22 cellular contexts compared by ENCODE assay signal in the genomic region with DNA sequence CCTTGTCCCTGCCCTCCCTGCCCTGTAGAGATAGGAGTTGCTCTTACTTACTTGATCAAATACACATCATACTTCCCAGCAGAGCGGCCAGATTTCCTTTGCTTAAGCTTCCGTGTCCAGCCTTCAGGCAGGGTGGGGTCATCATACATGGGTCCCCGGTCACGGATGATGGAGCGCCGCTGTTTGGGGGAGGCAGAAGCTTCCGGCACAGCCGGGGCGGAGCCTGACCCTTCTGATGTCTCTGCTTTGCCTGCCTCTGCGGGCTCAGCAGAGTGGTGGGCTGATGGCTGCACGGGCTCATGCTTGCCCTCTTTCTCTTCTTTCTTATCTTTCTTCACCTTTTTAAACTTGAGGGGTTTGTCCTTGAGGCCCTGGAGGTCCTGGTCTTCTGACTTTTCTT. TPM values are rescaled to one million over a fixed set of nuclear protein-coding genes. Genes with fewer than 3 reads are reported as not detected.
DNase-seq lines count a peak whose midpoint lies in the region; ATAC-seq and TF ChIP-seq lines count a peak whose summit lies in the region.
"Had no signal": no experiment of that assay in that cellular context is flagged by ENCODE, and none has a peak within 500 bp of the region (broad histone marks: within the 10 kb centered on the region; RNA-seq: fewer than 3 reads in every experiment).

No MANE protein-coding gene starts in this region.

- peaks cover 0 to 55% of the 10 kb centered on the region in 2 experiments; a peak in 2 of 3 replicates for H3K36me3 ChIP-seq in HEK293 (ENCODE audit: control insufficient read depth in 2 of 2, insufficient read depth in 1 of 2, low read length in 2 of 2)
- no peaks in the 10 kb centered on the region for H3K36me3 ChIP-seq in neural progenitor cell

- no peaks in the 10 kb centered on the region for H3K27me3 Mint-ChIP-seq in activated CD8-positive, alpha-beta T cell treated with anti-CD3 and anti-CD28 coated beads for 36 hours
- H3K27me3 Mint-ChIP-seq in activated CD8-positive, alpha-beta T cell treated with anti-CD3 and anti-CD28 coated beads, Interleukin-2, amount 10 ng/mL, durations not matched to agents 7 days and 5 days (ENCODE audit: low read depth), result no peaks in the 10 kb centered on the region
- H3K27me3 Mint-ChIP-seq in neural progenitor cell (ENCODE audit: insufficient read depth, low read depth), result peaks cover 8% of the 10 kb centered on the region
- H3K27me3 Mint-ChIP-seq: CD4-positive, alpha-beta T cell had no signal

- H4K20me1 ChIP-seq in neural progenitor cell (ENCODE audit: low read depth), result peaks cover 46% of the 10 kb centered on the region

- no peak overlapping the region for H3K4me2 ChIP-seq in neural progenitor cell
- H3K4me2 ChIP-seq: BLaER1, KMS-11 had no signal

- peaks cover 12% of the 10 kb centered on the region for H3K36me3 Mint-ChIP-seq in activated CD8-positive, alpha-beta T cell treated with anti-CD3 and anti-CD28 coated beads for 36 hours (ENCODE audit: low read depth)
- peaks cover 24% of the 10 kb centered on the region for H3K36me3 Mint-ChIP-seq in activated CD8-positive, alpha-beta T cell treated with anti-CD3 and anti-CD28 coated beads, Interleukin-2, amount 10 ng/mL, durations not matched to agents 7 days and 5 days (ENCODE audit: low read depth)
- H3K36me3 Mint-ChIP-seq in neural progenitor cell, result peaks cover 25% of the 10 kb centered on the region
- H3K36me3 Mint-ChIP-seq in activated naive CD4-positive, alpha-beta T cell treated with anti-CD3 and anti-CD28 coated beads, Interleukin-2, amount 50 U/mL, for 72 hours, result no peaks in the 10 kb centered on the region

- POLR2A ChIA-PET in activated CD8-positive, alpha-beta T cell treated with anti-CD3 and anti-CD28 coated beads for 36 hours (lab: Charles Lee), result no interaction called here
- POLR2A ChIA-PET in activated CD8-positive, alpha-beta T cell treated with anti-CD3 and anti-CD28 coated beads, Interleukin-2, amount 10 ng/mL, durations not matched to agents 7 days and 5 days (lab: Charles Lee), result no interaction called here
- POLR2A ChIA-PET in HEK293 (lab: Yijun Ruan, JAX), result no interaction called here

- H3K4me3 ChIP-seq in HEK293 (ENCODE audit: low read depth, low read length), result no peak overlapping the region
- no peak overlapping the region for H3K4me3 ChIP-seq in neural progenitor cell
- H3K4me3 ChIP-seq: BLaER1, GM12878 had no signal

- H3K4me1 Mint-ChIP-seq in activated CD8-positive, alpha-beta T cell treated with anti-CD3 and anti-CD28 coated beads for 36 hours (ENCODE audit: low read depth), result peaks cover 7% of the 10 kb centered on the region
- H3K4me1 Mint-ChIP-seq in activated CD8-positive, alpha-beta T cell treated with anti-CD3 and anti-CD28 coated beads, Interleukin-2, amount 10 ng/mL, durations not matched to agents 7 days and 5 days (ENCODE audit: low read depth), result peaks cover 13% of the 10 kb centered on the region
- H3K4me1 Mint-ChIP-seq in neural progenitor cell, result peaks cover 7% of the 10 kb centered on the region

- peak overlapping the region; percentile 14 for H3K27ac Mint-ChIP-seq in activated CD8-positive, alpha-beta T cell treated with anti-CD3 and anti-CD28 coated beads for 36 hours
- no peak overlapping the region for H3K27ac Mint-ChIP-seq in activated CD8-positive, alpha-beta T cell treated with anti-CD3 and anti-CD28 coated beads, Interleukin-2, amount 10 ng/mL, durations not matched to agents 7 days and 5 days
- no peak overlapping the region for H3K27ac Mint-ChIP-seq in neural progenitor cell
- peak overlapping the region in 1 of 2 donors; percentile 38 for H3K27ac Mint-ChIP-seq in activated naive CD4-positive, alpha-beta T cell treated with anti-CD3 and anti-CD28 coated beads, Interleukin-2, amount 50 U/mL, for 72 hours
- H3K27ac Mint-ChIP-seq: CD4-positive, alpha-beta T cell had no signal

- H3K9ac ChIP-seq in neural progenitor cell, result no peak overlapping the region
- H3K9ac ChIP-seq: BLaER1, KMS-11 had no signal

- ATAC-seq in activated CD8-positive, alpha-beta T cell treated with anti-CD3 and anti-CD28 coated beads for 36 hours, result no peak
- no peak for ATAC-seq in activated CD8-positive, alpha-beta T cell treated with anti-CD3 and anti-CD28 coated beads, Interleukin-2, amount 10 ng/mL, durations not matched to agents 7 days and 5 days
- ATAC-seq in activated naive CD4-positive, alpha-beta T cell treated with anti-CD3 and anti-CD28 coated beads, Interleukin-2, amount 50 U/mL, for 72 hours, result no peak
- ATAC-seq: GM12878, Right ventricle myocardium inferior had no signal

- CTCF ChIA-PET in activated CD8-positive, alpha-beta T cell treated with anti-CD3 and anti-CD28 coated beads for 36 hours (lab: Charles Lee), result no interaction called here
- CTCF ChIA-PET in activated CD8-positive, alpha-beta T cell treated with anti-CD3 and anti-CD28 coated beads, Interleukin-2, amount 10 ng/mL, durations not matched to agents 7 days and 5 days (lab: Charles Lee), result no interaction called here
- CTCF ChIA-PET in HEK293 (lab: Yijun Ruan, JAX), result no interaction called here

- peaks cover under 1% of the 10 kb centered on the region for H3K79me2 ChIP-seq in neural progenitor cell (ENCODE audit: low read depth)

- no peaks in the 10 kb centered on the region for H3F3A ChIP-seq in neural progenitor cell (ENCODE audit: low read depth)

- no peak overlapping the region for H3K27ac ChIP-seq in HEK293 (ENCODE audit: extremely low read depth, low read depth, low read length)
- no peak overlapping the region for H3K27ac ChIP-seq in neural progenitor cell
- H3K27ac ChIP-seq: 22Rv1, BLaER1, KMS-11 had no signal

- H3K4me3 Mint-ChIP-seq in activated CD8-positive, alpha-beta T cell treated with anti-CD3 and anti-CD28 coated beads for 36 hours, result no peak overlapping the region
- no peak overlapping the region for H3K4me3 Mint-ChIP-seq in activated CD8-positive, alpha-beta T cell treated with anti-CD3 and anti-CD28 coated beads, Interleukin-2, amount 10 ng/mL, durations not matched to agents 7 days and 5 days
- H3K4me3 Mint-ChIP-seq in neural progenitor cell, result no peak overlapping the region
- H3K4me3 Mint-ChIP-seq: CD4-positive, alpha-beta T cell had no signal

- intact Hi-C loops in activated CD8-positive, alpha-beta T cell treated with anti-CD3 and anti-CD28 coated beads for 36 hours (cut with micrococcal nuclease), result no loop called here

- H3K4me1 ChIP-seq in HEK293 (ENCODE audit: control insufficient read depth, insufficient read depth, low read length) (no peaks in the 10 kb centered on the region), neural progenitor cell (no peaks in the 10 kb centered on the region)

- H3K9me3 ChIP-seq in HEK293 (ENCODE audit: control insufficient read depth, insufficient read depth, low read depth, low read length) (no peaks in the 10 kb centered on the region), neural progenitor cell (ENCODE audit: low read depth) (no peaks in the 10 kb centered on the region)
- H3K9me3 ChIP-seq: BLaER1 had no signal

- DNase-seq in activated CD8-positive, alpha-beta T cell treated with anti-CD3 and anti-CD28 coated beads for 36 hours, result no peak
- no peak for DNase-seq in activated CD8-positive, alpha-beta T cell treated with anti-CD3 and anti-CD28 coated beads, Interleukin-2, amount 10 ng/mL, durations not matched to agents 7 days and 5 days
- DNase-seq in kidney glomerular epithelial cell (lab: John Stamatoyannopoulos, UW), result peak; percentile 29
- peak; percentile 22 for DNase-seq in renal cortical epithelial cell (ENCODE audit: low read depth)
- no peak for DNase-seq in GM10266 (ENCODE audit: extremely low spot score)
- no peak for DNase-seq in neural progenitor cell (ENCODE audit: low spot score)
- DNase-seq in activated naive CD4-positive, alpha-beta T cell treated with anti-CD3 and anti-CD28 coated beads, Interleukin-2, amount 50 U/mL, for 72 hours (ENCODE audit: low spot score in 2 of 2), result no peak
- DNase-seq: ACHN; CD4-positive, alpha-beta T cell; COR-L47; DMS79 treated with DMSO at 0.1 percent for 48 hours; NCI-H1092 treated with DMSO at 0.1 percent for 48 hours; NCI-H1436 treated with DMSO at 0.1 percent for 48 hours; NCI-H1930; NCI-H2227 treated with DMSO at 0.1 percent for 48 hours; NCI-H524 treated with DMSO at 0.1 percent for 48 hours had no signal

- no peak for TF ChIP-seq CTCF in activated CD8-positive, alpha-beta T cell treated with anti-CD3 and anti-CD28 coated beads for 36 hours (IDR thresholded peaks at IDR 0.05)
- TF ChIP-seq CTCF in HEK293 (tag by site-specific recombination; IDR thresholded peaks at IDR 0.05) (no peak), GM10266 (IDR thresholded peaks at IDR 0.05; ENCODE audit: control insufficient read depth, insufficient read depth, low read depth, missing control alignments) (no peak), neural progenitor cell (IDR thresholded peaks at IDR 0.05) (no peak)

- H2AFZ ChIP-seq in neural progenitor cell (replicated peaks), result no peak overlapping the region

- H3K27me3 ChIP-seq in neural progenitor cell, result no peaks in the 10 kb centered on the region

- no peaks in the 10 kb centered on the region for H3K9me3 Mint-ChIP-seq in activated CD8-positive, alpha-beta T cell treated with anti-CD3 and anti-CD28 coated beads for 36 hours
- no peaks in the 10 kb centered on the region for H3K9me3 Mint-ChIP-seq in activated CD8-positive, alpha-beta T cell treated with anti-CD3 and anti-CD28 coated beads, Interleukin-2, amount 10 ng/mL, durations not matched to agents 7 days and 5 days (ENCODE audit: insufficient read depth)
- peaks cover 19% of the 10 kb centered on the region for H3K9me3 Mint-ChIP-seq in neural progenitor cell
- no peaks in the 10 kb centered on the region for H3K9me3 Mint-ChIP-seq in activated naive CD4-positive, alpha-beta T cell treated with anti-CD3 and anti-CD28 coated beads, Interleukin-2, amount 50 U/mL, for 72 hours
- H3K9me3 Mint-ChIP-seq: CD4-positive, alpha-beta T cell had no signal

TF ChIP-seq in HEK293, 187 proteins besides CTCF, POLR2A, EP300 and RAD21 (continues in another document):
- TF ChIP-seq ZNF341 (tag by site-specific recombination; IDR thresholded peaks at IDR 0.05; ENCODE audit: low read depth) (peak; percentile 33), ZNF214 (tag by site-specific recombination; IDR thresholded peaks at IDR 0.05; ENCODE audit: borderline replicate concordance) (no peak)

RNA-seq across cellular contexts. Expression of a gene that starts 12.5 kb away (rescaled TPM):
- total RNA-seq in activated CD8-positive, alpha-beta T cell treated with anti-CD3 and anti-CD28 coated beads for 36 hours, result 100 to 1,000 TPM; 134 to 136 TPM
- total RNA-seq in activated CD8-positive, alpha-beta T cell treated with anti-CD3 and anti-CD28 coated beads, Interleukin-2, amount 10 ng/mL, durations not matched to agents 7 days and 5 days, result 100 to 1,000 TPM; 164 to 165 TPM
- total RNA-seq in renal cortical epithelial cell (78.7 and 79.4 TPM in 2 replicates), neural progenitor cell (ENCODE audit: low replicate concordance) (6.8 and 13.6 TPM in 2 replicates)
- total RNA-seq in activated naive CD4-positive, alpha-beta T cell treated with anti-CD3 and anti-CD28 coated beads, Interleukin-2, amount 50 U/mL, for 72 hours, result 100 to 1,000 TPM; 104 to 123 TPM

RNA-seq across cellular contexts. Expression of a gene that starts 59.6 kb away (rescaled TPM):
- 1 to 10 TPM; 4.4 to 4.5 TPM for total RNA-seq in activated CD8-positive, alpha-beta T cell treated with anti-CD3 and anti-CD28 coated beads for 36 hours
- total RNA-seq in activated CD8-positive, alpha-beta T cell treated with anti-CD3 and anti-CD28 coated beads, Interleukin-2, amount 10 ng/mL, durations not matched to agents 7 days and 5 days, result 1 to 10 TPM; 5.9 to 6.2 TPM
- 5.4 and 8.3 TPM in 2 replicates for total RNA-seq in renal cortical epithelial cell
- 2.4 and 6.8 TPM in 2 replicates for total RNA-seq in neural progenitor cell (ENCODE audit: low replicate concordance)
- 1 to 10 TPM; 5.1 to 6.4 TPM for total RNA-seq in activated naive CD4-positive, alpha-beta T cell treated with anti-CD3 and anti-CD28 coated beads, Interleukin-2, amount 50 U/mL, for 72 hours

Comparison
In these comparisons a context has a peak if more than half of its experiments do, and no peak if none do; other contexts are left out.
1. DNase-seq: peak in kidney glomerular epithelial cell (single experiment) and renal cortical epithelial cell (single experiment); none in activated CD8-positive, alpha-beta T cell treated with anti-CD3 and anti-CD28 coated beads for 36 hours (single experiment), activated CD8-positive, alpha-beta T cell treated with anti-CD3 and anti-CD28 coated beads, Interleukin-2, amount 10 ng/mL, durations not matched to agents 7 days and 5 days (single experiment), GM10266 (single experiment), neural progenitor cell (single experiment) and activated naive CD4-positive, alpha-beta T cell treated with anti-CD3 and anti-CD28 coated beads, Interleukin-2, amount 50 U/mL, for 72 hours (0 of 2).